In genomic region chr2:203135105-203135504, GRCh38 we compare ENCODE assay signal across 38 cellular contexts.
"Had no signal": no experiment of that assay in that cellular context is flagged by ENCODE, and none has a peak within 500 bp of the region (broad histone marks: within the 10 kb centered on the region; RNA-seq: fewer than 3 reads in every experiment).

No MANE protein-coding gene starts in this region.

- H3K27me3 ChIP-seq: adrenal gland, ascending aorta, body of pancreas, brain microvascular endothelial cell, breast epithelium, cardiac muscle cell had no signal

- H3K4me3 ChIP-seq: adrenal gland, ascending aorta, body of pancreas, breast epithelium, cardiac muscle cell had no signal

- ATAC-seq: activated naive CD4-positive, alpha-beta T cell treated with anti-CD3 and anti-CD28 coated beads, Interleukin-2, amount 50 U/mL, for 72 hours; activated naive CD8-positive, alpha-beta T cell treated with anti-CD3 and anti-CD28 coated beads, Interleukin-2, amount 50 U/mL, for 24 hours; activated T-cell treated with anti-CD3 and anti-CD28 coated beads, Interleukin-2, amount 50 U/mL, for 4 hours; activated T-cell treated with anti-CD3 and anti-CD28 coated beads, Interleukin-2, amount 50 U/mL, for 72 hours; activated T-helper 17 cell treated with anti-CD3 and anti-CD28 coated beads, Interleukin-2, amount 50 U/mL, for 72 hours; body of pancreas had no signal

- DNase-seq: activated effector memory CD4-positive, alpha-beta T cell treated with anti-CD3 and anti-CD28 coated beads, Interleukin-2, amount 50 U/mL, for 16 hours; activated effector memory CD4-positive, alpha-beta T cell treated with Interleukin-2 at 50 U/mL for 16 hours; activated gamma-delta T cell; activated gamma-delta T cell treated with Interleukin-2 at 50 U/mL for 16 hours; activated naive CD4-positive, alpha-beta T cell; activated naive CD4-positive, alpha-beta T cell treated with anti-CD3 and anti-CD28 coated beads for 36 hours; activated naive CD4-positive, alpha-beta T cell treated with anti-CD3 and anti-CD28 coated beads, Interleukin-2, amount 10 ng/mL, durations not matched to agents 7 days and 5 days; activated naive CD4-positive, alpha-beta T cell treated with anti-CD3 and anti-CD28 coated beads, Interleukin-2, amount 50 U/mL, for 16 hours; activated naive CD4-positive, alpha-beta T cell treated with Interleukin-2 at 50 U/mL for 16 hours; activated naive CD8-positive, alpha-beta T cell treated with anti-CD3 and anti-CD28 coated beads for 36 hours; activated naive CD8-positive, alpha-beta T cell treated with anti-CD3 and anti-CD28 coated beads, Interleukin-2, amount 10 ng/mL, durations not matched to agents 7 days and 5 days; activated naive CD8-positive, alpha-beta T cell treated with anti-CD3 and anti-CD28 coated beads, Interleukin-2, amount 50 U/mL, for 24 hours; activated T-cell treated with anti-CD3 and anti-CD28 coated beads, Interleukin-2, amount 50 U/mL, for 1 hour; activated T-cell treated with anti-CD3 and anti-CD28 coated beads, Interleukin-2, amount 50 U/mL, for 24 hours; activated T-cell treated with anti-CD3 and anti-CD28 coated beads, Interleukin-2, amount 50 U/mL, for 4 hours; activated T-cell treated with anti-CD3 and anti-CD28 coated beads, Interleukin-2, amount 50 U/mL, for 48 hours; activated T-cell treated with anti-CD3 and anti-CD28 coated beads, Interleukin-2, amount 50 U/mL, for 72 hours; adrenal gland; amniotic stem cell; amygdala; anterior cingulate cortex; aorta; body of pancreas; brain microvascular endothelial cell; central memory CD4-positive, alpha-beta T cell; cerebellar nuclear complex had no signal

- FAIRE-seq: bronchial epithelial cell had no signal

- H3K9me3 Mint-ChIP-seq: activated naive CD4-positive, alpha-beta T cell treated with anti-CD3 and anti-CD28 coated beads for 36 hours; activated naive CD4-positive, alpha-beta T cell treated with anti-CD3 and anti-CD28 coated beads, Interleukin-2, amount 10 ng/mL, durations not matched to agents 7 days and 5 days; activated naive CD4-positive, alpha-beta T cell treated with anti-CD3 and anti-CD28 coated beads, Interleukin-2, amount 50 U/mL, for 24 hours; activated naive CD4-positive, alpha-beta T cell treated with anti-CD3 and anti-CD28 coated beads, Interleukin-2, amount 50 U/mL, for 72 hours; activated naive CD8-positive, alpha-beta T cell treated with anti-CD3 and anti-CD28 coated beads for 36 hours; activated naive CD8-positive, alpha-beta T cell treated with anti-CD3 and anti-CD28 coated beads, Interleukin-2, amount 10 ng/mL, durations not matched to agents 7 days and 5 days; activated naive CD8-positive, alpha-beta T cell treated with anti-CD3 and anti-CD28 coated beads, Interleukin-2, amount 50 U/mL, for 24 hours; activated T-cell treated with anti-CD3 and anti-CD28 coated beads, Interleukin-2, amount 50 U/mL, for 24 hours; activated T-cell treated with anti-CD3 and anti-CD28 coated beads, Interleukin-2, amount 50 U/mL, for 4 hours; activated T-cell treated with anti-CD3 and anti-CD28 coated beads, Interleukin-2, amount 50 U/mL, for 72 hours; activated T-helper 1 cell treated with anti-CD3 and anti-CD28 coated beads, Interleukin-12 subunit alpha, Interleukin-12 subunit beta, Interleukin-2, Interleukin-4 antibody, amounts not matched to agents 30 ng/mL and 10 ng/mL and 1 ng/mL, durations not matched to agents 14 hours and 24 hours and 36 hours; activated T-helper 17 cell treated with anti-CD3 and anti-CD28 coated beads, Interleukin-2, amount 50 U/mL, for 72 hours; activated T-helper 2 cell treated with anti-CD3 and anti-CD28 coated beads, Interferon-gamma antibody, Interleukin-2, Interleukin-4, amounts not matched to agents 10 μg/mL and 5 μg/mL and 100 μg/mL, durations not matched to agents 14 hours and 24 hours and 36 hours; brain; central memory CD8-positive, alpha-beta T cell had no signal

- H3K36me3 Mint-ChIP-seq: activated naive CD4-positive, alpha-beta T cell treated with anti-CD3 and anti-CD28 coated beads, Interleukin-2, amount 50 U/mL, for 24 hours; activated naive CD4-positive, alpha-beta T cell treated with anti-CD3 and anti-CD28 coated beads, Interleukin-2, amount 50 U/mL, for 72 hours; activated naive CD8-positive, alpha-beta T cell; activated naive CD8-positive, alpha-beta T cell treated with anti-CD3 and anti-CD28 coated beads for 36 hours; activated naive CD8-positive, alpha-beta T cell treated with anti-CD3 and anti-CD28 coated beads, Interleukin-2, amount 10 ng/mL, durations not matched to agents 7 days and 5 days had no signal

- H3K4me3 Mint-ChIP-seq: activated naive CD4-positive, alpha-beta T cell treated with anti-CD3 and anti-CD28 coated beads for 36 hours; activated naive CD4-positive, alpha-beta T cell treated with anti-CD3 and anti-CD28 coated beads, Interleukin-2, amount 10 ng/mL, durations not matched to agents 7 days and 5 days; activated naive CD4-positive, alpha-beta T cell treated with anti-CD3 and anti-CD28 coated beads, Interleukin-2, amount 50 U/mL, for 24 hours; activated naive CD8-positive, alpha-beta T cell; activated naive CD8-positive, alpha-beta T cell treated with anti-CD3 and anti-CD28 coated beads for 36 hours; activated naive CD8-positive, alpha-beta T cell treated with anti-CD3 and anti-CD28 coated beads, Interleukin-2, amount 10 ng/mL, durations not matched to agents 7 days and 5 days; activated naive CD8-positive, alpha-beta T cell treated with anti-CD3 and anti-CD28 coated beads, Interleukin-2, amount 50 U/mL, for 24 hours; activated T-cell treated with anti-CD3 and anti-CD28 coated beads, Interleukin-2, amount 50 U/mL, for 24 hours; activated T-cell treated with anti-CD3 and anti-CD28 coated beads, Interleukin-2, amount 50 U/mL, for 4 hours; activated T-cell treated with anti-CD3 and anti-CD28 coated beads, Interleukin-2, amount 50 U/mL, for 72 hours; activated T-helper 1 cell treated with anti-CD3 and anti-CD28 coated beads, Interleukin-12 subunit alpha, Interleukin-12 subunit beta, Interleukin-2, Interleukin-4 antibody, amounts not matched to agents 30 ng/mL and 10 ng/mL and 1 ng/mL, durations not matched to agents 14 hours and 24 hours and 36 hours; activated T-helper 17 cell treated with anti-CD3 and anti-CD28 coated beads, Interleukin-2, amount 50 U/mL, for 72 hours; brain; central memory CD8-positive, alpha-beta T cell had no signal

- H3K4me1 Mint-ChIP-seq: activated naive CD4-positive, alpha-beta T cell treated with anti-CD3 and anti-CD28 coated beads, Interleukin-2, amount 10 ng/mL, durations not matched to agents 7 days and 5 days; activated naive CD4-positive, alpha-beta T cell treated with anti-CD3 and anti-CD28 coated beads, Interleukin-2, amount 50 U/mL, for 24 hours; activated naive CD8-positive, alpha-beta T cell treated with anti-CD3 and anti-CD28 coated beads for 36 hours; activated naive CD8-positive, alpha-beta T cell treated with anti-CD3 and anti-CD28 coated beads, Interleukin-2, amount 10 ng/mL, durations not matched to agents 7 days and 5 days; activated naive CD8-positive, alpha-beta T cell treated with anti-CD3 and anti-CD28 coated beads, Interleukin-2, amount 50 U/mL, for 24 hours; activated T-helper 17 cell treated with anti-CD3 and anti-CD28 coated beads, Interleukin-2, amount 50 U/mL, for 72 hours; brain; central memory CD8-positive, alpha-beta T cell had no signal

- H3K9me3 ChIP-seq: adrenal gland, ascending aorta, body of pancreas, breast epithelium had no signal

- H3K27ac ChIP-seq: adrenal gland, ascending aorta, body of pancreas, brain microvascular endothelial cell, breast epithelium, cardiac muscle cell had no signal

- H3K4me1 ChIP-seq: adrenal gland, ascending aorta, body of pancreas, breast epithelium had no signal

- H3K27ac Mint-ChIP-seq: activated naive CD4-positive, alpha-beta T cell treated with anti-CD3 and anti-CD28 coated beads for 36 hours; activated naive CD4-positive, alpha-beta T cell treated with anti-CD3 and anti-CD28 coated beads, Interleukin-2, amount 10 ng/mL, durations not matched to agents 7 days and 5 days; activated naive CD4-positive, alpha-beta T cell treated with anti-CD3 and anti-CD28 coated beads, Interleukin-2, amount 50 U/mL, for 24 hours; activated naive CD4-positive, alpha-beta T cell treated with anti-CD3 and anti-CD28 coated beads, Interleukin-2, amount 50 U/mL, for 72 hours; activated naive CD8-positive, alpha-beta T cell; activated naive CD8-positive, alpha-beta T cell treated with anti-CD3 and anti-CD28 coated beads for 36 hours; activated naive CD8-positive, alpha-beta T cell treated with anti-CD3 and anti-CD28 coated beads, Interleukin-2, amount 10 ng/mL, durations not matched to agents 7 days and 5 days; activated naive CD8-positive, alpha-beta T cell treated with anti-CD3 and anti-CD28 coated beads, Interleukin-2, amount 50 U/mL, for 24 hours; activated T-cell treated with anti-CD3 and anti-CD28 coated beads, Interleukin-2, amount 50 U/mL, for 72 hours; activated T-helper 1 cell treated with anti-CD3 and anti-CD28 coated beads, Interleukin-12 subunit alpha, Interleukin-12 subunit beta, Interleukin-2, Interleukin-4 antibody, amounts not matched to agents 30 ng/mL and 10 ng/mL and 1 ng/mL, durations not matched to agents 14 hours and 24 hours and 36 hours; activated T-helper 17 cell treated with anti-CD3 and anti-CD28 coated beads, Interleukin-2, amount 50 U/mL, for 72 hours; activated T-helper 2 cell treated with anti-CD3 and anti-CD28 coated beads, Interferon-gamma antibody, Interleukin-2, Interleukin-4, amounts not matched to agents 10 μg/mL and 5 μg/mL and 100 μg/mL, durations not matched to agents 14 hours and 24 hours and 36 hours; brain had no signal

- H3K27me3 Mint-ChIP-seq: activated naive CD4-positive, alpha-beta T cell treated with anti-CD3 and anti-CD28 coated beads, Interleukin-2, amount 10 ng/mL, durations not matched to agents 7 days and 5 days; activated naive CD4-positive, alpha-beta T cell treated with anti-CD3 and anti-CD28 coated beads, Interleukin-2, amount 50 U/mL, for 24 hours; activated naive CD8-positive, alpha-beta T cell; activated naive CD8-positive, alpha-beta T cell treated with anti-CD3 and anti-CD28 coated beads for 36 hours; activated naive CD8-positive, alpha-beta T cell treated with anti-CD3 and anti-CD28 coated beads, Interleukin-2, amount 10 ng/mL, durations not matched to agents 7 days and 5 days; activated naive CD8-positive, alpha-beta T cell treated with anti-CD3 and anti-CD28 coated beads, Interleukin-2, amount 50 U/mL, for 24 hours; activated T-cell treated with anti-CD3 and anti-CD28 coated beads, Interleukin-2, amount 50 U/mL, for 24 hours; activated T-helper 17 cell treated with anti-CD3 and anti-CD28 coated beads, Interleukin-2, amount 50 U/mL, for 72 hours; brain; central memory CD8-positive, alpha-beta T cell had no signal
